In the genomic region with DNA sequence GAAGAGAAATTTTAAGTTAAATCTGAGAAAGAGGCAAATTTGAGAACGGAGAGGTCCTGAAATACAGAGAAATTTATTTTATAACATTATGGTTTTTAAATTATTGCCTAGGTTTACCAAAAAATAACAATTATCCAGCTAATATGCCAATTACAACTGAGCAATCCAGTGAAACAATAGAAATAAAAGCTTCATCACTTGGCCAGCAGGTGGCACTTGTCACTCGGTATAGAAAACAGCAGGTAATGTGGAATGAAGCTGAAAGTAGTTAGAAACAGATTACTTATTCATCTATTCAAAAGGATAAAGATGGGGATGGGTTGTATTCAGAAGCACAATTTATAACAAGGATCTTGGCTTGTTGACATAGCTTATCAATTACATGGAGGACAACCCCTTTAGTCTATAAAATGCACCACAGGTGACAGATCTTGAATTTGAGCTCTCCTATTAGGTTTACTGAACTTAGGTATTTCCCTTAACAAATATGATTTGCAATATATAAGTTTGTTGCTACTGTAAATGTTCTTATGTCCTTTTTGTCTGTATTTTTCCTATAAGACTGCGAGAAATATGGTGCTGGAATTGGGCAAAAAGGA, we compare ENCODE assay signal across 9 cellular contexts.
A peak's percentile ranks its signal among the peaks of the same experiment; 100 is the strongest.
DNase-seq lines count a peak whose midpoint lies in the region; ATAC-seq and TF ChIP-seq lines count a peak whose summit lies in the region.
"Had no signal": no experiment of that assay in that cellular context is flagged by ENCODE, and none has a peak within 500 bp of the region (broad histone marks: within the 10 kb centered on the region; RNA-seq: fewer than 3 reads in every experiment).

No MANE protein-coding gene starts in this region.

- no peaks in the 10 kb centered on the region for H3F3A ChIP-seq in OCI-LY1 (ENCODE audit: insufficient read depth, low read length)

- H3K4me3 Mint-ChIP-seq in activated naive CD8-positive, alpha-beta T cell treated with anti-CD3 and anti-CD28 coated beads, Interleukin-2, amount 50 U/mL, for 24 hours, result no peak overlapping the region
- H3K4me3 Mint-ChIP-seq: activated naive CD8-positive, alpha-beta T cell had no signal

- no peaks in the 10 kb centered on the region for H3K79me2 ChIP-seq in OCI-LY1 (ENCODE audit: insufficient read depth, low read length)

- no peaks in the 10 kb centered on the region for H3K9me3 ChIP-seq in OCI-LY1 (ENCODE audit: low read length)

- H3K36me3 Mint-ChIP-seq in activated naive CD8-positive, alpha-beta T cell treated with anti-CD3 and anti-CD28 coated beads, Interleukin-2, amount 50 U/mL, for 24 hours (ENCODE audit: low read depth), result no peaks in the 10 kb centered on the region
- H3K36me3 Mint-ChIP-seq: activated naive CD8-positive, alpha-beta T cell had no signal

- H3K4me1 ChIP-seq in OCI-LY1 (ENCODE audit: insufficient read depth, low read length, severe bottlenecking), result no peaks in the 10 kb centered on the region

- H3K4me3 ChIP-seq in OCI-LY1 (ENCODE audit: low read depth, low read length, poor library complexity, severe bottlenecking), result no peak overlapping the region

- H2AFZ ChIP-seq in OCI-LY1 (ENCODE audit: low read length), result no peak overlapping the region

- H3K27ac Mint-ChIP-seq in activated naive CD8-positive, alpha-beta T cell treated with anti-CD3 and anti-CD28 coated beads, Interleukin-2, amount 50 U/mL, for 24 hours, result no peak overlapping the region
- H3K27ac Mint-ChIP-seq: activated naive CD8-positive, alpha-beta T cell had no signal

- peak; percentile 81 for TF ChIP-seq CTCF in OCI-LY1 (IDR thresholded peaks at IDR 0.05; ENCODE audit: low read length)

- H3K9me3 Mint-ChIP-seq in activated naive CD8-positive, alpha-beta T cell treated with anti-CD3 and anti-CD28 coated beads, Interleukin-2, amount 50 U/mL, for 24 hours, result no peaks in the 10 kb centered on the region

- DNase-seq in DMS53 (lab: John Stamatoyannopoulos, UW) (peak; percentile 65), hepatic stellate cell (ENCODE audit: low spot score) (peak; percentile 1), smooth muscle cell of the brain vasculature (ENCODE audit: low read depth, low spot score) (peak; percentile 9), NCI-H128 (lab: John Stamatoyannopoulos, UW; ENCODE audit: unreplicated experiment) (no peak)
- DNase-seq in activated naive CD8-positive, alpha-beta T cell treated with anti-CD3 and anti-CD28 coated beads, Interleukin-2, amount 50 U/mL, for 24 hours, result peak; percentile 34

- H3K27me3 Mint-ChIP-seq in activated naive CD8-positive, alpha-beta T cell treated with anti-CD3 and anti-CD28 coated beads, Interleukin-2, amount 50 U/mL, for 24 hours, result no peaks in the 10 kb centered on the region
- H3K27me3 Mint-ChIP-seq: activated naive CD8-positive, alpha-beta T cell had no signal

- no peak overlapping the region for H3K4me2 ChIP-seq in OCI-LY1 (ENCODE audit: low read length)

- H3K27me3 ChIP-seq in OCI-LY1 (ENCODE audit: insufficient read depth, low read length), result no peaks in the 10 kb centered on the region

- no peaks in the 10 kb centered on the region for H3K36me3 ChIP-seq in OCI-LY1 (ENCODE audit: insufficient read depth, low read length)

- H3K9ac ChIP-seq in OCI-LY1 (ENCODE audit: low read length), result no peak overlapping the region

- H4K20me1 ChIP-seq in OCI-LY1 (ENCODE audit: insufficient read depth, low read length), result no peaks in the 10 kb centered on the region

- H3K4me1 Mint-ChIP-seq in activated naive CD8-positive, alpha-beta T cell treated with anti-CD3 and anti-CD28 coated beads, Interleukin-2, amount 50 U/mL, for 24 hours, result no peaks in the 10 kb centered on the region

- ATAC-seq in GM19397 (IDR thresholded peaks at IDR 0.05; ENCODE audit: unreplicated experiment), result peak; percentile 80
- ATAC-seq in HG03460 (IDR thresholded peaks at IDR 0.05; ENCODE audit: unreplicated experiment), result peak; percentile 79
- ATAC-seq in activated naive CD8-positive, alpha-beta T cell treated with anti-CD3 and anti-CD28 coated beads, Interleukin-2, amount 50 U/mL, for 24 hours, result no peak

- H3K27ac ChIP-seq in OCI-LY1 (ENCODE audit: low read depth, low read length, poor library complexity, severe bottlenecking), result no peak overlapping the region

- no peaks in the 10 kb centered on the region for H3K9me2 ChIP-seq in OCI-LY1 (ENCODE audit: low read depth, low read length)
